ENCODE assay signal across 22 cellular contexts in genomic region chr9:81455417-81455816, GRCh38.
"Had no signal": no experiment of that assay in that cellular context is flagged by ENCODE, and none has a peak within 500 bp of the region (broad histone marks: within the 10 kb centered on the region; RNA-seq: fewer than 3 reads in every experiment).

No MANE protein-coding gene starts in this region.

- H3K4me1 Mint-ChIP-seq: activated CD4-positive, alpha-beta T cell treated with anti-CD3 and anti-CD28 coated beads, Interleukin-2, amount 10 ng/mL, durations not matched to agents 7 days and 5 days; activated CD8-positive, alpha-beta memory T cell treated with anti-CD3 and anti-CD28 coated beads, Interleukin-2, amount 10 ng/mL, durations not matched to agents 7 days and 5 days; activated naive CD4-positive, alpha-beta T cell treated with anti-CD3 and anti-CD28 coated beads, Interleukin-2, amount 50 U/mL, for 24 hours; natural killer cell; T-helper 17 cell had no signal

- H3K27ac ChIP-seq: ascending aorta, coronary artery, esophagus squamous epithelium, left ventricle myocardium inferior, sigmoid colon, testis, uterus had no signal

- H3K36me3 ChIP-seq: ascending aorta, esophagus squamous epithelium, left ventricle myocardium inferior, sigmoid colon, uterus had no signal

- FAIRE-seq: bronchial epithelial cell had no signal

- H3K36me3 Mint-ChIP-seq: activated CD8-positive, alpha-beta memory T cell treated with anti-CD3 and anti-CD28 coated beads, Interleukin-2, amount 10 ng/mL, durations not matched to agents 7 days and 5 days; activated naive CD4-positive, alpha-beta T cell treated with anti-CD3 and anti-CD28 coated beads, Interleukin-2, amount 50 U/mL, for 24 hours; natural killer cell had no signal

- H3K9me3 Mint-ChIP-seq: activated CD4-positive, alpha-beta T cell treated with anti-CD3 and anti-CD28 coated beads, Interleukin-2, amount 10 ng/mL, durations not matched to agents 7 days and 5 days; activated CD8-positive, alpha-beta T cell treated with anti-CD3 and anti-CD28 coated beads for 36 hours; activated naive CD4-positive, alpha-beta T cell treated with anti-CD3 and anti-CD28 coated beads, Interleukin-2, amount 50 U/mL, for 24 hours; natural killer cell had no signal

- H3K4me3 Mint-ChIP-seq: activated CD4-positive, alpha-beta T cell treated with anti-CD3 and anti-CD28 coated beads, Interleukin-2, amount 10 ng/mL, durations not matched to agents 7 days and 5 days; activated CD8-positive, alpha-beta memory T cell treated with anti-CD3 and anti-CD28 coated beads, Interleukin-2, amount 10 ng/mL, durations not matched to agents 7 days and 5 days; activated CD8-positive, alpha-beta T cell treated with anti-CD3 and anti-CD28 coated beads for 36 hours; activated naive CD4-positive, alpha-beta T cell treated with anti-CD3 and anti-CD28 coated beads, Interleukin-2, amount 50 U/mL, for 24 hours; natural killer cell; T-helper 17 cell had no signal

- H3K4me1 ChIP-seq: esophagus squamous epithelium, left ventricle myocardium inferior, uterus had no signal

- DNase-seq: activated CD4-positive, alpha-beta T cell treated with anti-CD3 and anti-CD28 coated beads, Interleukin-2, amount 10 ng/mL, durations not matched to agents 7 days and 5 days; activated CD8-positive, alpha-beta memory T cell treated with anti-CD3 and anti-CD28 coated beads, Interleukin-2, amount 10 ng/mL, durations not matched to agents 7 days and 5 days; activated CD8-positive, alpha-beta T cell treated with anti-CD3 and anti-CD28 coated beads for 36 hours; activated gamma-delta T cell treated with Interleukin-2 at 50 U/mL for 16 hours; esophagus squamous epithelium; kidney glomerular epithelial cell; left ventricle myocardium inferior; natural killer cell; sigmoid colon; stimulated activated CD4-positive, alpha-beta T cell treated with anti-CD3 and anti-CD28 coated beads, Interleukin-2, amount 100 ng/mL, for 48 hours; stimulated activated CD8-positive, alpha-beta memory T cell treated with anti-CD3 and anti-CD28 coated beads, Interleukin-4, amount 100 ng/mL, for 48 hours; stimulated activated naive CD4-positive, alpha-beta T cell; T-helper 17 cell; testis; uterus had no signal

- H3K4me3 ChIP-seq: ascending aorta, coronary artery, esophagus squamous epithelium, left ventricle myocardium inferior, sigmoid colon, smooth muscle cell, testis, uterus had no signal

- H3K27ac Mint-ChIP-seq: activated CD4-positive, alpha-beta T cell treated with anti-CD3 and anti-CD28 coated beads, Interleukin-2, amount 10 ng/mL, durations not matched to agents 7 days and 5 days; activated CD8-positive, alpha-beta memory T cell treated with anti-CD3 and anti-CD28 coated beads, Interleukin-2, amount 10 ng/mL, durations not matched to agents 7 days and 5 days; activated CD8-positive, alpha-beta T cell treated with anti-CD3 and anti-CD28 coated beads for 36 hours; activated naive CD4-positive, alpha-beta T cell treated with anti-CD3 and anti-CD28 coated beads, Interleukin-2, amount 50 U/mL, for 24 hours; natural killer cell; progenitor cell of endocrine pancreas; T-helper 17 cell had no signal

- ATAC-seq: activated CD4-positive, CD25-positive, alpha-beta regulatory T cell treated with anti-CD3 and anti-CD28 coated beads, Interleukin-2, amount 50 U/mL, for 24 hours; activated CD8-positive, alpha-beta memory T cell treated with anti-CD3 and anti-CD28 coated beads, Interleukin-2, amount 10 ng/mL, durations not matched to agents 7 days and 5 days; activated CD8-positive, alpha-beta T cell treated with anti-CD3 and anti-CD28 coated beads for 36 hours; natural killer cell; T-helper 17 cell had no signal

- H3K27me3 Mint-ChIP-seq: activated CD4-positive, alpha-beta T cell treated with anti-CD3 and anti-CD28 coated beads, Interleukin-2, amount 10 ng/mL, durations not matched to agents 7 days and 5 days; activated CD8-positive, alpha-beta memory T cell treated with anti-CD3 and anti-CD28 coated beads, Interleukin-2, amount 10 ng/mL, durations not matched to agents 7 days and 5 days; activated naive CD4-positive, alpha-beta T cell treated with anti-CD3 and anti-CD28 coated beads, Interleukin-2, amount 50 U/mL, for 24 hours; T-helper 17 cell had no signal

- H3K9me3 ChIP-seq: ascending aorta, esophagus squamous epithelium, left ventricle myocardium inferior, sigmoid colon, testis, uterus had no signal

- H3K27me3 ChIP-seq: ascending aorta, esophagus squamous epithelium, sigmoid colon, testis, uterus had no signal
